ENCODE assay signal across 38 cellular contexts in genomic region chr12:4609071-4609470, GRCh38.
"Had no signal": no experiment of that assay in that cellular context is flagged by ENCODE, and none has a peak within 500 bp of the region (broad histone marks: within the 10 kb centered on the region; RNA-seq: fewer than 3 reads in every experiment).

No MANE protein-coding gene starts in this region.

- H3K9me3 ChIP-seq: adrenal gland, ascending aorta, body of pancreas, breast epithelium had no signal

- H3K4me3 Mint-ChIP-seq: activated naive CD4-positive, alpha-beta T cell treated with anti-CD3 and anti-CD28 coated beads for 36 hours; activated naive CD4-positive, alpha-beta T cell treated with anti-CD3 and anti-CD28 coated beads, Interleukin-2, amount 10 ng/mL, durations not matched to agents 7 days and 5 days; activated naive CD4-positive, alpha-beta T cell treated with anti-CD3 and anti-CD28 coated beads, Interleukin-2, amount 50 U/mL, for 24 hours; activated naive CD8-positive, alpha-beta T cell; activated naive CD8-positive, alpha-beta T cell treated with anti-CD3 and anti-CD28 coated beads for 36 hours; activated naive CD8-positive, alpha-beta T cell treated with anti-CD3 and anti-CD28 coated beads, Interleukin-2, amount 10 ng/mL, durations not matched to agents 7 days and 5 days; activated naive CD8-positive, alpha-beta T cell treated with anti-CD3 and anti-CD28 coated beads, Interleukin-2, amount 50 U/mL, for 24 hours; activated T-cell treated with anti-CD3 and anti-CD28 coated beads, Interleukin-2, amount 50 U/mL, for 24 hours; activated T-cell treated with anti-CD3 and anti-CD28 coated beads, Interleukin-2, amount 50 U/mL, for 4 hours; activated T-cell treated with anti-CD3 and anti-CD28 coated beads, Interleukin-2, amount 50 U/mL, for 72 hours; activated T-helper 1 cell treated with anti-CD3 and anti-CD28 coated beads, Interleukin-12 subunit alpha, Interleukin-12 subunit beta, Interleukin-2, Interleukin-4 antibody, amounts not matched to agents 30 ng/mL and 10 ng/mL and 1 ng/mL, durations not matched to agents 14 hours and 24 hours and 36 hours; activated T-helper 17 cell treated with anti-CD3 and anti-CD28 coated beads, Interleukin-2, amount 50 U/mL, for 72 hours; brain; central memory CD8-positive, alpha-beta T cell had no signal

- H3K4me3 ChIP-seq: adrenal gland, ascending aorta, body of pancreas, breast epithelium, cardiac muscle cell had no signal

- H3K27ac Mint-ChIP-seq: activated naive CD4-positive, alpha-beta T cell treated with anti-CD3 and anti-CD28 coated beads for 36 hours; activated naive CD4-positive, alpha-beta T cell treated with anti-CD3 and anti-CD28 coated beads, Interleukin-2, amount 10 ng/mL, durations not matched to agents 7 days and 5 days; activated naive CD8-positive, alpha-beta T cell treated with anti-CD3 and anti-CD28 coated beads for 36 hours; activated naive CD8-positive, alpha-beta T cell treated with anti-CD3 and anti-CD28 coated beads, Interleukin-2, amount 10 ng/mL, durations not matched to agents 7 days and 5 days; activated naive CD8-positive, alpha-beta T cell treated with anti-CD3 and anti-CD28 coated beads, Interleukin-2, amount 50 U/mL, for 24 hours; activated T-cell treated with anti-CD3 and anti-CD28 coated beads, Interleukin-2, amount 50 U/mL, for 24 hours; activated T-cell treated with anti-CD3 and anti-CD28 coated beads, Interleukin-2, amount 50 U/mL, for 72 hours; activated T-helper 1 cell treated with anti-CD3 and anti-CD28 coated beads, Interleukin-12 subunit alpha, Interleukin-12 subunit beta, Interleukin-2, Interleukin-4 antibody, amounts not matched to agents 30 ng/mL and 10 ng/mL and 1 ng/mL, durations not matched to agents 14 hours and 24 hours and 36 hours; activated T-helper 2 cell treated with anti-CD3 and anti-CD28 coated beads, Interferon-gamma antibody, Interleukin-2, Interleukin-4, amounts not matched to agents 10 μg/mL and 5 μg/mL and 100 μg/mL, durations not matched to agents 14 hours and 24 hours and 36 hours; brain had no signal

- H3K27me3 Mint-ChIP-seq: activated naive CD4-positive, alpha-beta T cell treated with anti-CD3 and anti-CD28 coated beads, Interleukin-2, amount 50 U/mL, for 24 hours; activated naive CD8-positive, alpha-beta T cell; activated naive CD8-positive, alpha-beta T cell treated with anti-CD3 and anti-CD28 coated beads for 36 hours; activated naive CD8-positive, alpha-beta T cell treated with anti-CD3 and anti-CD28 coated beads, Interleukin-2, amount 10 ng/mL, durations not matched to agents 7 days and 5 days; activated naive CD8-positive, alpha-beta T cell treated with anti-CD3 and anti-CD28 coated beads, Interleukin-2, amount 50 U/mL, for 24 hours; activated T-cell treated with anti-CD3 and anti-CD28 coated beads, Interleukin-2, amount 50 U/mL, for 24 hours; activated T-helper 17 cell treated with anti-CD3 and anti-CD28 coated beads, Interleukin-2, amount 50 U/mL, for 72 hours; central memory CD8-positive, alpha-beta T cell had no signal

- H3K36me3 ChIP-seq: breast epithelium had no signal

- H3K27ac ChIP-seq: adrenal gland, ascending aorta, body of pancreas, brain microvascular endothelial cell, breast epithelium, cardiac muscle cell had no signal

- H3K4me1 ChIP-seq: ascending aorta, breast epithelium had no signal

- ATAC-seq: activated naive CD4-positive, alpha-beta T cell treated with anti-CD3 and anti-CD28 coated beads, Interleukin-2, amount 50 U/mL, for 72 hours; activated naive CD8-positive, alpha-beta T cell treated with anti-CD3 and anti-CD28 coated beads, Interleukin-2, amount 50 U/mL, for 24 hours; activated T-cell treated with anti-CD3 and anti-CD28 coated beads, Interleukin-2, amount 50 U/mL, for 4 hours; activated T-cell treated with anti-CD3 and anti-CD28 coated beads, Interleukin-2, amount 50 U/mL, for 72 hours; activated T-helper 17 cell treated with anti-CD3 and anti-CD28 coated beads, Interleukin-2, amount 50 U/mL, for 72 hours; body of pancreas had no signal

- H3K9me3 Mint-ChIP-seq: activated naive CD4-positive, alpha-beta T cell treated with anti-CD3 and anti-CD28 coated beads for 36 hours; activated naive CD4-positive, alpha-beta T cell treated with anti-CD3 and anti-CD28 coated beads, Interleukin-2, amount 10 ng/mL, durations not matched to agents 7 days and 5 days; activated naive CD4-positive, alpha-beta T cell treated with anti-CD3 and anti-CD28 coated beads, Interleukin-2, amount 50 U/mL, for 24 hours; activated naive CD4-positive, alpha-beta T cell treated with anti-CD3 and anti-CD28 coated beads, Interleukin-2, amount 50 U/mL, for 72 hours; activated naive CD8-positive, alpha-beta T cell treated with anti-CD3 and anti-CD28 coated beads for 36 hours; activated naive CD8-positive, alpha-beta T cell treated with anti-CD3 and anti-CD28 coated beads, Interleukin-2, amount 10 ng/mL, durations not matched to agents 7 days and 5 days; activated naive CD8-positive, alpha-beta T cell treated with anti-CD3 and anti-CD28 coated beads, Interleukin-2, amount 50 U/mL, for 24 hours; activated T-cell treated with anti-CD3 and anti-CD28 coated beads, Interleukin-2, amount 50 U/mL, for 24 hours; activated T-cell treated with anti-CD3 and anti-CD28 coated beads, Interleukin-2, amount 50 U/mL, for 4 hours; activated T-cell treated with anti-CD3 and anti-CD28 coated beads, Interleukin-2, amount 50 U/mL, for 72 hours; activated T-helper 1 cell treated with anti-CD3 and anti-CD28 coated beads, Interleukin-12 subunit alpha, Interleukin-12 subunit beta, Interleukin-2, Interleukin-4 antibody, amounts not matched to agents 30 ng/mL and 10 ng/mL and 1 ng/mL, durations not matched to agents 14 hours and 24 hours and 36 hours; activated T-helper 17 cell treated with anti-CD3 and anti-CD28 coated beads, Interleukin-2, amount 50 U/mL, for 72 hours; activated T-helper 2 cell treated with anti-CD3 and anti-CD28 coated beads, Interferon-gamma antibody, Interleukin-2, Interleukin-4, amounts not matched to agents 10 μg/mL and 5 μg/mL and 100 μg/mL, durations not matched to agents 14 hours and 24 hours and 36 hours; brain; central memory CD8-positive, alpha-beta T cell had no signal

- H3K27me3 ChIP-seq: adrenal gland, ascending aorta, body of pancreas, brain microvascular endothelial cell, breast epithelium had no signal

- DNase-seq: activated effector memory CD4-positive, alpha-beta T cell treated with anti-CD3 and anti-CD28 coated beads, Interleukin-2, amount 50 U/mL, for 16 hours; activated effector memory CD4-positive, alpha-beta T cell treated with Interleukin-2 at 50 U/mL for 16 hours; activated gamma-delta T cell; activated gamma-delta T cell treated with Interleukin-2 at 50 U/mL for 16 hours; activated naive CD4-positive, alpha-beta T cell; activated naive CD4-positive, alpha-beta T cell treated with anti-CD3 and anti-CD28 coated beads for 36 hours; activated naive CD4-positive, alpha-beta T cell treated with anti-CD3 and anti-CD28 coated beads, Interleukin-2, amount 10 ng/mL, durations not matched to agents 7 days and 5 days; activated naive CD4-positive, alpha-beta T cell treated with anti-CD3 and anti-CD28 coated beads, Interleukin-2, amount 50 U/mL, for 16 hours; activated naive CD4-positive, alpha-beta T cell treated with Interleukin-2 at 50 U/mL for 16 hours; activated naive CD8-positive, alpha-beta T cell treated with anti-CD3 and anti-CD28 coated beads for 36 hours; activated naive CD8-positive, alpha-beta T cell treated with anti-CD3 and anti-CD28 coated beads, Interleukin-2, amount 10 ng/mL, durations not matched to agents 7 days and 5 days; activated naive CD8-positive, alpha-beta T cell treated with anti-CD3 and anti-CD28 coated beads, Interleukin-2, amount 50 U/mL, for 24 hours; activated T-cell treated with anti-CD3 and anti-CD28 coated beads, Interleukin-2, amount 50 U/mL, for 1 hour; activated T-cell treated with anti-CD3 and anti-CD28 coated beads, Interleukin-2, amount 50 U/mL, for 24 hours; activated T-cell treated with anti-CD3 and anti-CD28 coated beads, Interleukin-2, amount 50 U/mL, for 4 hours; activated T-cell treated with anti-CD3 and anti-CD28 coated beads, Interleukin-2, amount 50 U/mL, for 48 hours; activated T-cell treated with anti-CD3 and anti-CD28 coated beads, Interleukin-2, amount 50 U/mL, for 72 hours; adrenal gland; amniotic stem cell; amygdala; anterior cingulate cortex; aorta; body of pancreas; brain microvascular endothelial cell; caudate nucleus; central memory CD4-positive, alpha-beta T cell; cerebellar nuclear complex had no signal
